8 cellular contexts compared by ENCODE assay signal in genomic region chr1:169586067-169586394, GRCh38. TPM values are rescaled to one million over a fixed set of nuclear protein-coding genes. Genes with fewer than 3 reads are reported as not detected.
DNase-seq lines count a peak whose midpoint lies in the region; TF ChIP-seq lines count a peak whose summit lies in the region.

No MANE protein-coding gene starts in this region.

- H3K36me3 ChIP-seq in HEK293 (ENCODE audit: control insufficient read depth in 2 of 2, insufficient read depth in 1 of 2, low read length in 2 of 2): no peaks in the 10 kb centered on the region
- H3K36me3 ChIP-seq in mesendoderm (ENCODE audit: control insufficient read depth, insufficient read depth, low read length): no peaks in the 10 kb centered on the region

- H3K4me1 Mint-ChIP-seq in Calu3 (ENCODE audit: low read depth, unreplicated experiment): peaks cover 29% of the 10 kb centered on the region
- peaks cover 58% of the 10 kb centered on the region for H3K4me1 Mint-ChIP-seq in activated CD4-positive, alpha-beta memory T cell treated with anti-CD3 and anti-CD28 coated beads for 36 hours (ENCODE audit: low read depth)

- peak overlapping the region; percentile 62 for H3K56ac ChIP-seq in mesendoderm (ENCODE audit: low read length)

- POLR2A ChIA-PET in HEK293 (lab: Yijun Ruan, JAX): no interaction called here
- POLR2A ChIA-PET in activated CD4-positive, alpha-beta memory T cell treated with anti-CD3 and anti-CD28 coated beads for 36 hours (lab: Charles Lee): interaction anchor here (0.8 to 2.6 kb wide), 7 partner anchors 9 to 307 kb away, joined by 4 to 27 read pairs (median 6); partner anchors contain the start of genes METTL18 and SCYL3
- POLR2A ChIA-PET in GM10248 (lab: Yijun Ruan, JAX): no interaction called here

- H3K18ac ChIP-seq in mesendoderm (ENCODE audit: low read length): no peak overlapping the region

- no peak overlapping the region for H3K23ac ChIP-seq in mesendoderm (ENCODE audit: low read length)

- H4K8ac ChIP-seq in mesendoderm (ENCODE audit: low read depth, low read length): no peak overlapping the region

- WGBS in mesendoderm (ENCODE audit: extremely low coverage, insufficient coverage, low lambda C conversion rate): no CpG with 5 or more reads among the region's 5 CpGs

- CTCF ChIA-PET in Calu3 (lab: Charles Lee): interaction anchor here (0.8 to 2.0 kb wide), 14 partner anchors 9 to 224 kb away, joined by 3 to 20 read pairs (median 6); partner anchors contain the start of gene SLC19A2
- CTCF ChIA-PET in HEK293 (lab: Yijun Ruan, JAX): interaction anchor here (0.6 to 1.9 kb wide), 19 partner anchors 10 to 1068 kb away, joined by 3 to 12 read pairs (median 4); no protein-coding TSS in a partner anchor
- CTCF ChIA-PET in activated CD4-positive, alpha-beta memory T cell treated with anti-CD3 and anti-CD28 coated beads for 36 hours (lab: Charles Lee): interaction anchor here (0.5 to 4.9 kb wide), 24 partner anchors 8 to 744 kb away, joined by 3 to 88 read pairs (median 5); partner anchors contain the start of genes METTL18 and NME7
- CTCF ChIA-PET in GM10248 (lab: Yijun Ruan, JAX): interaction anchor here (0.8 to 1.9 kb wide), 11 partner anchors 8 to 126 kb away, joined by 3 to 13 read pairs (median 3); no protein-coding TSS in a partner anchor

- H4K5ac ChIP-seq in mesendoderm (ENCODE audit: low read length): no peak overlapping the region

- peak overlapping the region; percentile 15 for H3K9ac ChIP-seq in mesendoderm (ENCODE audit: low read length)

- no peaks in the 10 kb centered on the region for H3K4me1 ChIP-seq in HEK293 (ENCODE audit: control insufficient read depth, insufficient read depth, low read length)
- peaks cover 1% of the 10 kb centered on the region for H3K4me1 ChIP-seq in mesendoderm (ENCODE audit: control insufficient read depth, low read depth, low read length)

- no peaks in the 10 kb centered on the region for H3K9me3 Mint-ChIP-seq in Calu3 (ENCODE audit: low read depth, unreplicated experiment)
- no peaks in the 10 kb centered on the region for H3K9me3 Mint-ChIP-seq in activated CD4-positive, alpha-beta memory T cell treated with anti-CD3 and anti-CD28 coated beads for 36 hours

- peak overlapping the region; percentile 3 for H3K4me3 ChIP-seq in HEK293 (ENCODE audit: low read depth, low read length)
- no peak overlapping the region for H3K4me3 ChIP-seq in mesendoderm (ENCODE audit: low read length)

- H2BK5ac ChIP-seq in mesendoderm (ENCODE audit: low read length): no peak overlapping the region

- H2BK15ac ChIP-seq in mesendoderm (replicated peaks; ENCODE audit: low read depth): no peak overlapping the region

- no peak overlapping the region for H2AK5ac ChIP-seq in mesendoderm (ENCODE audit: low read length)

- H3K4me3 Mint-ChIP-seq in Calu3 (ENCODE audit: low read depth, unreplicated experiment): peak overlapping the region; percentile 78
- H3K4me3 Mint-ChIP-seq in activated CD4-positive, alpha-beta memory T cell treated with anti-CD3 and anti-CD28 coated beads for 36 hours: peak overlapping the region; percentile 96

- H3K79me2 ChIP-seq in mesendoderm (ENCODE audit: control insufficient read depth, insufficient read depth, low read length): no peaks in the 10 kb centered on the region

- H3K27me3 ChIP-seq in mesendoderm (ENCODE audit: insufficient read depth, low read length, poor library complexity): no peaks in the 10 kb centered on the region

- TF ChIP-seq CTCF in Calu3 (IDR thresholded peaks at IDR 0.05; ENCODE audit: unreplicated experiment) (no peak), HEK293 (tag by site-specific recombination; IDR thresholded peaks at IDR 0.05) (no peak), GM13977 (IDR thresholded peaks at IDR 0.05; ENCODE audit: extremely low read depth, insufficient read depth, missing control alignments) (no peak), GM10248 (IDR thresholded peaks at IDR 0.05; ENCODE audit: control extremely low read depth, extremely low read depth, low read depth, missing control alignments) (no peak)

- no peaks in the 10 kb centered on the region for H3K79me1 ChIP-seq in mesendoderm (ENCODE audit: low read length)

- H3K36me3 Mint-ChIP-seq in Calu3 (ENCODE audit: insufficient read depth, unreplicated experiment): peaks cover 8% of the 10 kb centered on the region
- peaks cover 9% of the 10 kb centered on the region for H3K36me3 Mint-ChIP-seq in activated CD4-positive, alpha-beta memory T cell treated with anti-CD3 and anti-CD28 coated beads for 36 hours

- H3K9me3 ChIP-seq in HEK293 (ENCODE audit: control insufficient read depth, insufficient read depth, low read depth, low read length): no peaks in the 10 kb centered on the region

- no peaks in the 10 kb centered on the region for H3K27me3 Mint-ChIP-seq in Calu3 (ENCODE audit: unreplicated experiment)
- H3K27me3 Mint-ChIP-seq in activated CD4-positive, alpha-beta memory T cell treated with anti-CD3 and anti-CD28 coated beads for 36 hours: no peaks in the 10 kb centered on the region

- H3K27ac Mint-ChIP-seq in Calu3 (ENCODE audit: unreplicated experiment): peak overlapping the region; percentile 83
- peak overlapping the region; percentile 94 for H3K27ac Mint-ChIP-seq in activated CD4-positive, alpha-beta memory T cell treated with anti-CD3 and anti-CD28 coated beads for 36 hours

- H3K27ac ChIP-seq in HEK293 (ENCODE audit: extremely low read depth, low read depth, low read length) (no peak overlapping the region), mesendoderm (ENCODE audit: low read depth, low read length) (no peak overlapping the region)

- H2BK120ac ChIP-seq in mesendoderm (ENCODE audit: low read depth, low read length): no peak overlapping the region

- no peak for DNase-seq in Calu3
- DNase-seq in activated CD4-positive, alpha-beta memory T cell treated with anti-CD3 and anti-CD28 coated beads for 36 hours: no peak
- no peak for DNase-seq in mesendoderm
- no peak for DNase-seq in GM13977 (ENCODE audit: low spot score)
- no peak for DNase-seq in OCI-M1 (lab: John Stamatoyannopoulos, UW)
- no peak for DNase-seq in GM10248 (ENCODE audit: extremely low spot score)
- DNase-seq in NCI-H1092 treated with DMSO at 0.1 percent for 48 hours (lab: John Stamatoyannopoulos, UW): no peak

- in situ Hi-C loops in GM13977 (cut with MboI; ENCODE audit: low pct_unique_long_range_greater_than_20kb, low sequenced_read_pairs, unreplicated experiment): loop anchor here (25.0 kb wide), 1 partner anchor 226 kb away; no protein-coding TSS in a partner anchor

- H3K4ac ChIP-seq in mesendoderm (ENCODE audit: low read depth, low read length): no peak overlapping the region

- no TSS peak for BruUV-seq in Calu3 (replicated peaks; lab: Mats Ljungman, UMichigan)

- intact Hi-C loops in Calu3 (cut with micrococcal nuclease; ENCODE audit: unreplicated experiment): loop anchor here (1.0 to 2.0 kb wide), 2 partner anchors 35 to 126 kb away; no protein-coding TSS in a partner anchor
- intact Hi-C loops in activated CD4-positive, alpha-beta memory T cell treated with anti-CD3 and anti-CD28 coated beads for 36 hours (cut with micrococcal nuclease): loop anchor here (1.0 to 5.0 kb wide), 6 partner anchors 15 to 486 kb away; partner anchors contain the start of genes KIFAP3 and SELL

- H3K4me2 ChIP-seq in mesendoderm (ENCODE audit: low read length): peak overlapping the region; percentile 19

TF ChIP-seq in HEK293, 187 proteins besides CTCF, POLR2A, EP300 and RAD21:
- TF ChIP-seq SETDB1 (IDR thresholded peaks at IDR 0.05; ENCODE audit: insufficient read length, low read length) (no peak), PBX3 (CRISPR knock-in tag; IDR thresholded peaks at IDR 0.05) (0 out of 2 replicates have a peak, but pooled peaks have one; percentile 26), ZNF114 (tag by site-specific recombination; IDR thresholded peaks at IDR 0.05) (no peak)

RNA-seq across cellular contexts. Expression of gene F5, which starts 0.2 kb away (rescaled TPM):
- total RNA-seq in Calu3 (2022): 8.1 and 16.2 TPM in 2 replicates
- total RNA-seq in activated CD4-positive, alpha-beta memory T cell treated with anti-CD3 and anti-CD28 coated beads for 36 hours: 10 to 100 TPM; 50.8 to 51.1 TPM
- 0.08 TPM for polyA plus RNA-seq in mesendoderm (2013, experiment 1 of 2)
- 0.08 TPM for polyA plus RNA-seq in mesendoderm (2013, experiment 2 of 2)

RNA-seq across cellular contexts. Expression of gene SELP, which starts 43.9 kb away (rescaled TPM):
- 0.47 TPM in 1 of 2 replicates, not detected in the other for total RNA-seq in Calu3 (2022)
- under 1 TPM; 0.70 to 0.97 TPM for total RNA-seq in activated CD4-positive, alpha-beta memory T cell treated with anti-CD3 and anti-CD28 coated beads for 36 hours
- not detected for polyA plus RNA-seq in mesendoderm (2013, experiment 1 of 2)
- polyA plus RNA-seq in mesendoderm (2013, experiment 2 of 2): not detected
